In the genomic region with DNA sequence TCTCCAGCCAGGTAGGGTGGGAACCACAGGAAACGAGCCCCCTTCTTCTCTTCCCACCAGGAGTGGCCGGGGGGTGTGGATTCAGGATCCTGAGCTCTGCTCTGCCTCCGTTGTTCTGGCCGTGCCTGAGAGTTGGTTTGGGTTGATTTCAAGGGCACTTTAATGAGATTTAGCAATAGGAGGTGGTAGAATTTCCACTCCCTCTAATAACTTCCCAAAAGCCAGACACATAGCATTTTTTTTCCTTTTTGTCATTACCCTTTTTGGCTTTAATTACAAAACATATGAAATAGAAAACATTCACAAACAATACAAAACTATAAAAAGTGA, we compare ENCODE assay signal across 8 cellular contexts. TPM values are rescaled to one million over a fixed set of nuclear protein-coding genes. Genes with fewer than 3 reads are reported as not detected.
DNase-seq lines count a peak whose midpoint lies in the region; ATAC-seq, FAIRE-seq and TF ChIP-seq lines count a peak whose summit lies in the region.
"Not testable (repeated sequence)": the region's sequence is repeated elsewhere in the genome, so short reads cannot be mapped to it uniquely, and the experiment has no call there.

No MANE protein-coding gene starts in this region.

- H3K9me3 ChIP-seq in DND-41 (ENCODE audit: insufficient read depth, low read length, severe bottlenecking); colonic mucosa; keratinocyte (ENCODE audit: control insufficient read depth, low read depth, low read length); upper lobe of left lung: not testable (repeated sequence)

- not testable (repeated sequence) for FAIRE-seq in keratinocyte (lab: Jason Lieb, UNC)

- POLR2A ChIA-PET in RWPE1 (lab: Yijun Ruan, JAX; ENCODE audit: low non-redundant PET), result not testable (repeated sequence)

- not testable (repeated sequence) for H3K36me3 ChIP-seq in DND-41 (ENCODE audit: insufficient read depth, low read length); KMS-11 (ENCODE audit: insufficient read depth); colonic mucosa; keratinocyte (ENCODE audit: control insufficient read depth in 2 of 2, extremely low read depth in 1 of 2, insufficient read depth in 2 of 2, low read length in 2 of 2); upper lobe of left lung

- DNase-seq in DND-41; RWPE1 (ENCODE audit: low spot score); activated T-helper 1 cell treated with anti-CD3 and anti-CD28 coated beads, Interleukin-12 subunit alpha, Interleukin-12 subunit beta, Interleukin-2, Interleukin-4 antibody, amounts not matched to agents 30 ng/mL and 10 ng/mL and 1 ng/mL, durations not matched to agents 14 hours and 24 hours and 36 hours (ENCODE audit: low spot score); colonic mucosa; keratinocyte (ENCODE audit: low read depth, low spot score); sciatic nerve (ENCODE audit: low spot score); upper lobe of left lung: not testable (repeated sequence)

- not testable (repeated sequence) for TF ChIP-seq CTCF in DND-41 (IDR thresholded peaks at IDR 0.05; ENCODE audit: borderline replicate concordance, extremely low read depth, low read length, poor library complexity, severe bottlenecking); KMS-11 (conservative IDR thresholded peaks at IDR 0.05; ENCODE audit: low read depth, low read length); RWPE1 (conservative IDR thresholded peaks at IDR 0.05; ENCODE audit: low read depth); colonic mucosa (IDR thresholded peaks at IDR 0.05); keratinocyte (optimal IDR thresholded peaks at IDR 0.05 in 1 of 3, IDR thresholded peaks at IDR 0.05 in 1 of 3, conservative IDR thresholded peaks at IDR 0.05 in 1 of 3; ENCODE audit: extremely low read depth in 1 of 3, insufficient read depth in 2 of 3, low read length in 3 of 3); upper lobe of left lung (IDR thresholded peaks at IDR 0.05)

- not testable (repeated sequence) for H3K27me3 Mint-ChIP-seq in activated T-helper 1 cell treated with anti-CD3 and anti-CD28 coated beads, Interleukin-12 subunit alpha, Interleukin-12 subunit beta, Interleukin-2, Interleukin-4 antibody, amounts not matched to agents 30 ng/mL and 10 ng/mL and 1 ng/mL, durations not matched to agents 14 hours and 24 hours and 36 hours (ENCODE audit: insufficient read depth)

- 39 to 43% methylated on average over 4 of the region's 4 CpGs for WGBS in upper lobe of left lung, 2 donors

- peaks cover 35% of the 10 kb centered on the region for H4K20me1 ChIP-seq in DND-41 (ENCODE audit: insufficient read depth, low read length)
- not testable (repeated sequence) for H4K20me1 ChIP-seq in KMS-11 (ENCODE audit: insufficient read depth); keratinocyte (ENCODE audit: control insufficient read depth, extremely low read depth, insufficient read depth, low read length)

- not testable (repeated sequence) for ATAC-seq in DND-41 (ENCODE audit: insufficient read depth, low read depth)
- ATAC-seq in sciatic nerve (peak; percentile 55), upper lobe of left lung (ENCODE audit: low FRiP score in 2 of 2) (peak in 1 of 2 donors; percentile 35)

- peaks cover 83% of the 10 kb centered on the region for H3K4me1 Mint-ChIP-seq in activated T-helper 1 cell treated with anti-CD3 and anti-CD28 coated beads, Interleukin-12 subunit alpha, Interleukin-12 subunit beta, Interleukin-2, Interleukin-4 antibody, amounts not matched to agents 30 ng/mL and 10 ng/mL and 1 ng/mL, durations not matched to agents 14 hours and 24 hours and 36 hours (ENCODE audit: low read depth)

- dilution Hi-C loops in keratinocyte (cut with MboI; ENCODE audit: extremely low pct_ligation_motif_present, low sequenced_read_pairs), result not testable (repeated sequence)

- not testable (repeated sequence) for H3K79me2 ChIP-seq in DND-41 (ENCODE audit: insufficient read depth, low read length); KMS-11 (ENCODE audit: insufficient read depth, low read depth); keratinocyte (ENCODE audit: control insufficient read depth, insufficient read depth, low read length)

- CTCF ChIA-PET in RWPE1 (lab: Yijun Ruan, JAX), result interaction anchor here (1.9 kb wide), 1 partner anchor 368 kb away, joined by 4 read pairs; no protein-coding TSS in a partner anchor

- not testable (repeated sequence) for H3K9me1 ChIP-seq in keratinocyte (ENCODE audit: control insufficient read depth, extremely low read depth, insufficient read depth, low read length)

- not testable (repeated sequence) for TF ChIP-seq EP300 in upper lobe of left lung (IDR thresholded peaks at IDR 0.05)

- H3K4me3 ChIP-seq in DND-41 (ENCODE audit: low read depth in 1 of 2, low read length in 2 of 2) (0 out of 4 replicates have a peak overlapping the region, but pooled peaks of 1 of the 2 experiments have one; percentile 22), upper lobe of left lung (peak overlapping the region in 1 of 4 donors; percentile 32)
- H3K4me3 ChIP-seq in KMS-11 (IDR thresholded peaks at IDR 0.05; ENCODE audit: insufficient read depth, low read depth, low read length); colonic mucosa; keratinocyte (ENCODE audit: control insufficient read depth in 2 of 3, extremely low read depth in 1 of 3, insufficient read depth in 2 of 3, low read depth in 1 of 3, low read length in 3 of 3): not testable (repeated sequence)

- H3K27ac ChIP-seq in DND-41 (ENCODE audit: low read length); keratinocyte (ENCODE audit: control insufficient read depth, insufficient read depth, low read length): not testable (repeated sequence)
- H3K27ac ChIP-seq in KMS-11 (peak overlapping the region; percentile 47; the same call in 1 of the 2 replicates), RWPE1 (peak overlapping the region; percentile 38), colonic mucosa (peak overlapping the region; percentile 37), upper lobe of left lung (peak overlapping the region; percentile 27 to 89 (median 72))

- H3K4me1 ChIP-seq in DND-41 (ENCODE audit: insufficient read depth, low read length) (peaks cover 55% of the 10 kb centered on the region), KMS-11 (ENCODE audit: low read depth, poor library complexity, severe bottlenecking) (peaks cover 86% of the 10 kb centered on the region), keratinocyte (ENCODE audit: control insufficient read depth, extremely low read depth, insufficient read depth, low read length) (peaks cover 14% of the 10 kb centered on the region), upper lobe of left lung (peaks cover 6 to 33% (median 32%) of the 10 kb centered on the region in 4 donors)
- H3K4me1 ChIP-seq in colonic mucosa, result not testable (repeated sequence)

- H3K27ac Mint-ChIP-seq in activated T-helper 1 cell treated with anti-CD3 and anti-CD28 coated beads, Interleukin-12 subunit alpha, Interleukin-12 subunit beta, Interleukin-2, Interleukin-4 antibody, amounts not matched to agents 30 ng/mL and 10 ng/mL and 1 ng/mL, durations not matched to agents 14 hours and 24 hours and 36 hours, result peak overlapping the region; percentile 96

- H3K9me3 Mint-ChIP-seq in activated T-helper 1 cell treated with anti-CD3 and anti-CD28 coated beads, Interleukin-12 subunit alpha, Interleukin-12 subunit beta, Interleukin-2, Interleukin-4 antibody, amounts not matched to agents 30 ng/mL and 10 ng/mL and 1 ng/mL, durations not matched to agents 14 hours and 24 hours and 36 hours, result not testable (repeated sequence)

- H3K4me2 ChIP-seq in DND-41 (ENCODE audit: insufficient read depth, low read length) (peak overlapping the region; percentile 49), KMS-11 (peak overlapping the region; percentile 96), keratinocyte (ENCODE audit: control insufficient read depth, extremely low read depth, insufficient read depth, low read depth, low read length) (peak overlapping the region; percentile 50)

- peaks cover 57% of the 10 kb centered on the region for H3K27me3 ChIP-seq in DND-41 (ENCODE audit: insufficient read depth, low read length, poor library complexity)
- H3K27me3 ChIP-seq in KMS-11 (ENCODE audit: insufficient read depth, low read depth); colonic mucosa; keratinocyte (ENCODE audit: control insufficient read depth, extremely low read depth, insufficient read depth, low read length); upper lobe of left lung: not testable (repeated sequence)

- TF ChIP-seq POLR2A in upper lobe of left lung (IDR thresholded peaks at IDR 0.05), result peak in 1 of 4 donors; percentile 41

- not testable (repeated sequence) for H3K36me3 Mint-ChIP-seq in activated T-helper 1 cell treated with anti-CD3 and anti-CD28 coated beads, Interleukin-12 subunit alpha, Interleukin-12 subunit beta, Interleukin-2, Interleukin-4 antibody, amounts not matched to agents 30 ng/mL and 10 ng/mL and 1 ng/mL, durations not matched to agents 14 hours and 24 hours and 36 hours (ENCODE audit: low read depth)

- H2AFZ ChIP-seq in DND-41 (ENCODE audit: low read depth, low read length); keratinocyte (ENCODE audit: control insufficient read depth, low read length): not testable (repeated sequence)
- H2AFZ ChIP-seq in KMS-11 (ENCODE audit: low read depth), result peak overlapping the region; percentile 25; the same call in 1 of the 2 replicates

- H3K9ac ChIP-seq in DND-41 (ENCODE audit: low read depth, low read length), result not testable (repeated sequence)
- H3K9ac ChIP-seq in KMS-11, result peak overlapping the region; percentile 7; the same call in 1 of the 2 replicates
- peak overlapping the region in 1 of 2 donors; percentile 34 for H3K9ac ChIP-seq in colonic mucosa (ENCODE audit: low read depth in 2 of 2, low read length in 2 of 2)
- H3K9ac ChIP-seq in keratinocyte (ENCODE audit: control insufficient read depth, extremely low read depth, insufficient read depth, low read length), result peak overlapping the region; percentile 33

- H3K4me3 Mint-ChIP-seq in activated T-helper 1 cell treated with anti-CD3 and anti-CD28 coated beads, Interleukin-12 subunit alpha, Interleukin-12 subunit beta, Interleukin-2, Interleukin-4 antibody, amounts not matched to agents 30 ng/mL and 10 ng/mL and 1 ng/mL, durations not matched to agents 14 hours and 24 hours and 36 hours, result peak overlapping the region; percentile 77

- intact Hi-C loops in activated T-helper 1 cell treated with anti-CD3 and anti-CD28 coated beads, Interleukin-12 subunit alpha, Interleukin-12 subunit beta, Interleukin-2, Interleukin-4 antibody, amounts not matched to agents 30 ng/mL and 10 ng/mL and 1 ng/mL, durations not matched to agents 14 hours and 24 hours and 36 hours (cut with micrococcal nuclease), result loop anchor here (1.0 to 2.0 kb wide), 7 partner anchors 13 to 270 kb away; a partner anchor contains a TSS
- intact Hi-C loops in colonic mucosa (cut with DNase I); sciatic nerve (cut with DNase I): not testable (repeated sequence)

RNA-seq across cellular contexts. Expression of a gene that starts 56.2 kb away (rescaled TPM):
- 64.3 and 65.1 TPM in 2 replicates for total RNA-seq in activated T-helper 1 cell treated with anti-CD3 and anti-CD28 coated beads, Interleukin-12 subunit alpha, Interleukin-12 subunit beta, Interleukin-2, Interleukin-4 antibody, amounts not matched to agents 30 ng/mL and 10 ng/mL and 1 ng/mL, durations not matched to agents 14 hours and 24 hours and 36 hours
- total RNA-seq in colonic mucosa, result 10 to 100 TPM in 1 of 2 donors, 1 to 10 TPM in 1; 3.3 to 16.7 TPM
- 0.94 to 4.4 TPM (median 3.2 TPM) in 3 replicates for polyA plus RNA-seq in keratinocyte
- 0.12 TPM for polyA plus RNA-seq in keratinocyte (2011; ENCODE audit: low read depth)
- polyA plus RNA-seq in keratinocyte (2011; cell fraction: cytosol; rRNA removed), result 0.99 and 1.8 TPM in 2 replicates
- 2.0 and 2.7 TPM in 2 replicates for polyA plus RNA-seq in keratinocyte (2011; cell fraction: nucleus; rRNA removed)
- polyA plus RNA-seq in keratinocyte (2012; ENCODE audit: low replicate concordance), result 0.39 and 4.0 TPM in 2 replicates
- polyA minus RNA-seq in keratinocyte, result 1.8 to 9.2 TPM (median 2.3 TPM) in 3 replicates
- polyA minus RNA-seq in keratinocyte (2011; cell fraction: cytosol; rRNA and poly(A)+ RNA removed), result 2.1 TPM
- 1.6 and 4.5 TPM in 2 replicates for polyA minus RNA-seq in keratinocyte (2011; cell fraction: nucleus; rRNA and poly(A)+ RNA removed)
- total RNA-seq in sciatic nerve, result 0.85 TPM
- 10 to 100 TPM in 1 of 6 donors, 1 to 10 TPM in 3, under 1 TPM in 2; 0.76 to 31.4 (median 2.6) TPM for total RNA-seq in upper lobe of left lung
